In genomic region chr10:1048349-1048731, GRCh38 we compare ENCODE assay signal across 8 cellular contexts. TPM values are rescaled to one million over a fixed set of nuclear protein-coding genes. Genes with fewer than 3 reads are reported as not detected.
DNase-seq lines count a peak whose midpoint lies in the region; ATAC-seq and TF ChIP-seq lines count a peak whose summit lies in the region.

No MANE protein-coding gene starts in this region.

- H3K79me2 ChIP-seq in parathyroid adenoma: peaks cover 10% of the 10 kb centered on the region

- H3K4me3 Mint-ChIP-seq in CD8-positive, alpha-beta T cell: peak overlapping the region; percentile 94

- H3K27me3 Mint-ChIP-seq in CD8-positive, alpha-beta T cell (ENCODE audit: low read depth): no peaks in the 10 kb centered on the region

- no peaks in the 10 kb centered on the region for H3K27me3 ChIP-seq in CD8-positive, alpha-beta T cell (ENCODE audit: insufficient read depth, low read length)
- no peaks in the 10 kb centered on the region for H3K27me3 ChIP-seq in foreskin keratinocyte
- no peaks in the 10 kb centered on the region for H3K27me3 ChIP-seq in parathyroid adenoma (ENCODE audit: control insufficient read depth, insufficient read depth, low read length)

- intact Hi-C loops in CD8-positive, alpha-beta T cell (cut with DNase I, micrococcal nuclease): loop anchor here (1.0 to 2.0 kb wide), 4 partner anchors 8 to 62 kb away; partner anchors contain the start of genes GTPBP4 (in 1 of the 2) and WDR37 (in 1 of the 2)

- POLR2A ChIA-PET in CD8-positive, alpha-beta T cell (lab: Charles Lee): interaction anchor here (0.6 to 2.2 kb wide), 11 partner anchors 9 to 117 kb away, joined by 3 to 18 read pairs (median 4); partner anchors contain the start of genes GTPBP4 and LARP4B

- peaks cover 57% of the 10 kb centered on the region for H3K4me1 ChIP-seq in CD8-positive, alpha-beta T cell (ENCODE audit: insufficient read depth, low read length)
- H3K4me1 ChIP-seq in foreskin keratinocyte: peaks cover 10% of the 10 kb centered on the region
- H3K4me1 ChIP-seq in parathyroid adenoma: peaks cover 7% of the 10 kb centered on the region

- peak overlapping the region; percentile 97 for H3K27ac ChIP-seq in CD8-positive, alpha-beta T cell (ENCODE audit: low read depth, low read length)
- H3K27ac ChIP-seq in foreskin keratinocyte (peak overlapping the region; percentile 89), parathyroid adenoma (peak overlapping the region; percentile 99)

- peak in 4 of 7 experiments; percentile 27 to 87 (median 56) for DNase-seq in CD8-positive, alpha-beta T cell
- peak; percentile 53 to 69 for DNase-seq in activated CD4-positive, alpha-beta T cell treated with anti-CD3 and anti-CD28 coated beads, Interleukin-2, amount 50 U/mL, for 4 hours
- no peak for DNase-seq in foreskin keratinocyte
- no peak for DNase-seq in OCI-M1 (lab: John Stamatoyannopoulos, UW)
- no peak for DNase-seq in dedifferentiated amniotic fluid mesenchymal stem cell (ENCODE audit: extremely low spot score)

- peak overlapping the region; percentile 88 for H2AFZ ChIP-seq in parathyroid adenoma

- peak overlapping the region; percentile 73 for H3K4me2 ChIP-seq in parathyroid adenoma (ENCODE audit: low read length)

- peaks cover under 1% of the 10 kb centered on the region for H3K36me3 ChIP-seq in CD8-positive, alpha-beta T cell (ENCODE audit: insufficient read depth, low read length)
- no peaks in the 10 kb centered on the region for H3K36me3 ChIP-seq in parathyroid adenoma (ENCODE audit: control insufficient read depth, insufficient read depth, low read length)

- no peaks in the 10 kb centered on the region for H3K9me3 Mint-ChIP-seq in CD8-positive, alpha-beta T cell

- CTCF ChIA-PET in CD8-positive, alpha-beta T cell (lab: Charles Lee): no interaction called here

- peaks cover 68% of the 10 kb centered on the region for H3K4me1 Mint-ChIP-seq in CD8-positive, alpha-beta T cell (ENCODE audit: low read depth)

- peak; percentile 16 for ATAC-seq in CD8-positive, alpha-beta T cell
- ATAC-seq in HG02973 (IDR thresholded peaks at IDR 0.05; ENCODE audit: unreplicated experiment): peak; percentile 3
- no peak for ATAC-seq in foreskin keratinocyte
- ATAC-seq in GM19351 (IDR thresholded peaks at IDR 0.05; ENCODE audit: unreplicated experiment): no peak

- TF ChIP-seq CTCF in CD8-positive, alpha-beta T cell (IDR thresholded peaks at IDR 0.05): no peak
- TF ChIP-seq CTCF in foreskin keratinocyte (conservative IDR thresholded peaks at IDR 0.05): no peak
- TF ChIP-seq CTCF in parathyroid adenoma (IDR thresholded peaks at IDR 0.05): no peak

- H3K4me3 ChIP-seq in CD8-positive, alpha-beta T cell (ENCODE audit: low read depth, low read length): peak overlapping the region; percentile 81
- peak overlapping the region; percentile 81 for H3K4me3 ChIP-seq in parathyroid adenoma (ENCODE audit: low read depth, low read length)

- H3K27ac Mint-ChIP-seq in CD8-positive, alpha-beta T cell: peak overlapping the region; percentile 99

- H3K9ac ChIP-seq in parathyroid adenoma: no peak overlapping the region

- no peaks in the 10 kb centered on the region for H3K9me3 ChIP-seq in CD8-positive, alpha-beta T cell (ENCODE audit: low read length)
- no peaks in the 10 kb centered on the region for H3K9me3 ChIP-seq in parathyroid adenoma (ENCODE audit: control insufficient read depth, low read length)

- peaks cover 48% of the 10 kb centered on the region for H3K36me3 Mint-ChIP-seq in CD8-positive, alpha-beta T cell

RNA-seq across cellular contexts. Expression of gene IDI1, which starts 0.6 kb away (rescaled TPM):
- total RNA-seq in CD8-positive, alpha-beta T cell: 100 to 1,000 TPM; 307 to 317 TPM
- 159 and 181 TPM in 2 replicates for total RNA-seq in foreskin keratinocyte
- 102 and 136 TPM in 2 replicates for polyA plus RNA-seq in foreskin keratinocyte

RNA-seq across cellular contexts. Expression of gene WDR37, which starts 7.8 kb away (rescaled TPM):
- total RNA-seq in CD8-positive, alpha-beta T cell: 10 to 100 TPM; 22.6 to 23.7 TPM
- 14.8 and 18.1 TPM in 2 replicates for total RNA-seq in foreskin keratinocyte
- polyA plus RNA-seq in foreskin keratinocyte: 6.0 and 6.5 TPM in 2 replicates

RNA-seq across cellular contexts. Expression of gene IDI2, which starts 22.7 kb away (rescaled TPM):
- total RNA-seq in CD8-positive, alpha-beta T cell: not detected
- not detected in 2 replicates for total RNA-seq in foreskin keratinocyte
- polyA plus RNA-seq in foreskin keratinocyte: not detected in 2 replicates

Comparison
In these comparisons a context has a peak if more than half of its experiments do, and no peak if none do; other contexts are left out.
1. ATAC-seq: peak in CD8-positive, alpha-beta T cell (single experiment) and HG02973 (single experiment); none in foreskin keratinocyte (single experiment) and GM19351 (single experiment).
2. DNase-seq: peak in CD8-positive, alpha-beta T cell (4 of 7) and activated CD4-positive, alpha-beta T cell treated with anti-CD3 and anti-CD28 coated beads, Interleukin-2, amount 50 U/mL, for 4 hours (2 of 2); none in foreskin keratinocyte (0 of 2), OCI-M1 (single experiment) and dedifferentiated amniotic fluid mesenchymal stem cell (single experiment).
3. Peak in every context shown above with its lines, with median percentiles within 50 percentile points of each other: H3K27ac ChIP-seq.